Comparison of ENCODE assay signal across 1 cellular context in the genomic region with DNA sequence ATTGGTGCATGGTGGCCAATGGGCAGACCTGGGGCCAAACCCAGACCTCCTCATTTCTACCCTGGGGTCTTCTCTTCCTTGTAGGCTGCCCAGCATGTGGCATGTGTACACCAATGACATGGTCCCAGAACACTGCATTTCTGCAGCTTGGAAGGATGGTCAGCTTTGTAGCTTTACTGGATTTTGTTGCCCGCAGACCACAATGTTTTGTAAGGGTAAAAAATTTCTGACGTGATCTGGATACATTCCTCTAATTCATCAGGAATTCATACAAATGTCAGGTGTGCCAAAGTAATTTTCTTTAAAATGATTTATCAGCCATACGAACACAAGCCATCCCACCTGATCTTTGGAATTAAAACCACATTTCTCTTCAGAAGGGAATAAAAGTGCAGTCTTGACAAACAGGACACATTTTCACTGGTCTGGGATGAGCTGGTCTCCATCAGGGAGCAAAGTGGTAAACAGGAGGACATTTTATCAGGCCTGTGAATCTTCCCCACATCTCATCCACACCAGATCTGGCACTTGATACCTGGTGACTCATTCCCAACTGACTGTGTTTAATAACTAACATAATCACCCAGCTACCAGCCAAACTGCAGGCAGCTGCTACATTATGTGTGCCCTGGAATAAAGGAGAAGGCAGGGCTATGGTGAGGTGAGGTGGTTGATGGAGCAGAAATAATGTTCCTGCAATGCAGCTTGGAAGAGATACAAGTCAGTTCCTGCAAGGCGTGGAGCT.
TF ChIP-seq lines count a peak whose summit lies in the region.

No MANE protein-coding gene starts in this region.

TF ChIP-seq in SK-N-SH, 30 proteins besides CTCF, POLR2A, EP300 and RAD21 (continued from another document):
- TF ChIP-seq NFIC (IDR thresholded peaks at IDR 0.05; ENCODE audit: borderline replicate concordance) (peak; percentile 57), FOXJ3 (CRISPR knock-in tag; IDR thresholded peaks at IDR 0.05) (peak; percentile 79), NRF1 (IDR thresholded peaks at IDR 0.05; ENCODE audit: low read depth, low read length) (no peak), GABPA (IDR thresholded peaks at IDR 0.05; ENCODE audit: low read depth) (no peak), TEAD4 (IDR thresholded peaks at IDR 0.05; ENCODE audit: borderline replicate concordance, insufficient read depth) (peak; percentile 61; the same call in 1 of the 2 replicates), MXI1 (IDR thresholded peaks at IDR 0.05; ENCODE audit: low read depth, low read length) (no peak), SMC3 (IDR thresholded peaks at IDR 0.05; ENCODE audit: low read depth, low read length) (no peak), YY1 (IDR thresholded peaks at IDR 0.05; ENCODE audit: low read depth) (no peak), FOXM1 (IDR thresholded peaks at IDR 0.05; ENCODE audit: low read depth) (0 out of 2 replicates have a peak, but pooled peaks have one; percentile 32), TAF1 (IDR thresholded peaks at IDR 0.05; ENCODE audit: borderline replicate concordance, low read depth, low read length) (no peak)
- TF ChIP-seq, protein P1, sequence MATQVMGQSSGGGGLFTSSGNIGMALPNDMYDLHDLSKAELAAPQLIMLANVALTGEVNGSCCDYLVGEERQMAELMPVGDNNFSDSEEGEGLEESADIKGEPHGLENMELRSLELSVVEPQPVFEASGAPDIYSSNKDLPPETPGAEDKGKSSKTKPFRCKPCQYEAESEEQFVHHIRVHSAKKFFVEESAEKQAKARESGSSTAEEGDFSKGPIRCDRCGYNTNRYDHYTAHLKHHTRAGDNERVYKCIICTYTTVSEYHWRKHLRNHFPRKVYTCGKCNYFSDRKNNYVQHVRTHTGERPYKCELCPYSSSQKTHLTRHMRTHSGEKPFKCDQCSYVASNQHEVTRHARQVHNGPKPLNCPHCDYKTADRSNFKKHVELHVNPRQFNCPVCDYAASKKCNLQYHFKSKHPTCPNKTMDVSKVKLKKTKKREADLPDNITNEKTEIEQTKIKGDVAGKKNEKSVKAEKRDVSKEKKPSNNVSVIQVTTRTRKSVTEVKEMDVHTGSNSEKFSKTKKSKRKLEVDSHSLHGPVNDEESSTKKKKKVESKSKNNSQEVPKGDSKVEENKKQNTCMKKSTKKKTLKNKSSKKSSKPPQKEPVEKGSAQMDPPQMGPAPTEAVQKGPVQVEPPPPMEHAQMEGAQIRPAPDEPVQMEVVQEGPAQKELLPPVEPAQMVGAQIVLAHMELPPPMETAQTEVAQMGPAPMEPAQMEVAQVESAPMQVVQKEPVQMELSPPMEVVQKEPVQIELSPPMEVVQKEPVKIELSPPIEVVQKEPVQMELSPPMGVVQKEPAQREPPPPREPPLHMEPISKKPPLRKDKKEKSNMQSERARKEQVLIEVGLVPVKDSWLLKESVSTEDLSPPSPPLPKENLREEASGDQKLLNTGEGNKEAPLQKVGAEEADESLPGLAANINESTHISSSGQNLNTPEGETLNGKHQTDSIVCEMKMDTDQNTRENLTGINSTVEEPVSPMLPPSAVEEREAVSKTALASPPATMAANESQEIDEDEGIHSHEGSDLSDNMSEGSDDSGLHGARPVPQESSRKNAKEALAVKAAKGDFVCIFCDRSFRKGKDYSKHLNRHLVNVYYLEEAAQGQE (IDR thresholded peaks at IDR 0.05; ENCODE audit: low read depth, low read length), result no peak
- TF ChIP-seq, protein P2, sequence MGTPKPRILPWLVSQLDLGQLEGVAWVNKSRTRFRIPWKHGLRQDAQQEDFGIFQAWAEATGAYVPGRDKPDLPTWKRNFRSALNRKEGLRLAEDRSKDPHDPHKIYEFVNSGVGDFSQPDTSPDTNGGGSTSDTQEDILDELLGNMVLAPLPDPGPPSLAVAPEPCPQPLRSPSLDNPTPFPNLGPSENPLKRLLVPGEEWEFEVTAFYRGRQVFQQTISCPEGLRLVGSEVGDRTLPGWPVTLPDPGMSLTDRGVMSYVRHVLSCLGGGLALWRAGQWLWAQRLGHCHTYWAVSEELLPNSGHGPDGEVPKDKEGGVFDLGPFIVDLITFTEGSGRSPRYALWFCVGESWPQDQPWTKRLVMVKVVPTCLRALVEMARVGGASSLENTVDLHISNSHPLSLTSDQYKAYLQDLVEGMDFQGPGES (IDR thresholded peaks at IDR 0.05; ENCODE audit: low read depth, low read length), result no peak
- TF ChIP-seq, protein P3, sequence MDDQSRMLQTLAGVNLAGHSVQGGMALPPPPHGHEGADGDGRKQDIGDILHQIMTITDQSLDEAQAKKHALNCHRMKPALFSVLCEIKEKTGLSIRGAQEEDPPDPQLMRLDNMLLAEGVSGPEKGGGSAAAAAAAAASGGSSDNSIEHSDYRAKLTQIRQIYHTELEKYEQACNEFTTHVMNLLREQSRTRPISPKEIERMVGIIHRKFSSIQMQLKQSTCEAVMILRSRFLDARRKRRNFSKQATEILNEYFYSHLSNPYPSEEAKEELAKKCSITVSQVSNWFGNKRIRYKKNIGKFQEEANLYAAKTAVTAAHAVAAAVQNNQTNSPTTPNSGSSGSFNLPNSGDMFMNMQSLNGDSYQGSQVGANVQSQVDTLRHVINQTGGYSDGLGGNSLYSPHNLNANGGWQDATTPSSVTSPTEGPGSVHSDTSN (IDR thresholded peaks at IDR 0.05), result peak; percentile 75; the same call in 1 of the 2 replicates
